In genomic region chr19:17986569-17986968, GRCh38 we compare ENCODE assay signal across 4 cellular contexts.
A peak's percentile ranks its signal among the peaks of the same experiment; 100 is the strongest.
TF ChIP-seq lines count a peak whose summit lies in the region.

No MANE protein-coding gene starts in this region.

TF ChIP-seq in HEK293, 187 proteins besides CTCF, POLR2A, EP300 and RAD21:
- TF ChIP-seq ZNF121 (tag by site-specific recombination; IDR thresholded peaks at IDR 0.05) = peak; percentile 97

TF ChIP-seq in WTC11, 78 proteins besides CTCF, POLR2A, EP300 and RAD21:
- TF ChIP-seq ZNF121 (CRISPR knock-in tag; IDR thresholded peaks at IDR 0.05) = peak; percentile 68
TF ChIP-seq in WTC11: peak in this region for 1; not testable (repeated sequence) for 77.

TF ChIP-seq in K562, 482 proteins besides CTCF, POLR2A, EP300 and RAD21:
- TF ChIP-seq ZNF121 (CRISPR knock-in tag; conservative IDR thresholded peaks at IDR 0.05) = peak; percentile 89

TF ChIP-seq in HepG2, 621 proteins besides CTCF, POLR2A, EP300 and RAD21:
- TF ChIP-seq ZNF121 (CRISPR knock-in tag; IDR thresholded peaks at IDR 0.05) = 0 out of 2 replicates have a peak, but pooled peaks have one; percentile 23
